Comparison of ENCODE assay signal across 8 cellular contexts in genomic region chr19:35869327-35870123, GRCh38. TPM values are rescaled to one million over a fixed set of nuclear protein-coding genes. Genes with fewer than 3 reads are reported as not detected.
A peak's percentile ranks its signal among the peaks of the same experiment; 100 is the strongest.
DNase-seq lines count a peak whose midpoint lies in the region; ATAC-seq, FAIRE-seq and TF ChIP-seq lines count a peak whose summit lies in the region.

No MANE protein-coding gene starts in this region.

- H3K27ac ChIP-seq in MM.1S (ENCODE audit: low read length): no peak overlapping the region
- H3K27ac ChIP-seq in tibial artery: no peak overlapping the region

- no peak for ATAC-seq in GM18867 (IDR thresholded peaks at IDR 0.05; ENCODE audit: unreplicated experiment)

- H3K9me3 ChIP-seq in MM.1S (replicated peaks; ENCODE audit: insufficient read depth, low read length) (no peaks in the 10 kb centered on the region), tibial artery (no peaks in the 10 kb centered on the region)

- H3F3A ChIP-seq in MM.1S (ENCODE audit: insufficient read depth, low read length): no peaks in the 10 kb centered on the region

- H3K9ac ChIP-seq in MM.1S (ENCODE audit: low read length): no peak overlapping the region

- H2AFZ ChIP-seq in MM.1S (ENCODE audit: low read length): no peak overlapping the region

- peak; percentile 68 for DNase-seq in GM12892 (ENCODE audit: insufficient read length)
- DNase-seq in MM.1S: no peak
- peak; percentile 90 to 93 for DNase-seq in SHP77 (lab: John Stamatoyannopoulos, UW)
- peak; percentile 65 for DNase-seq in activated effector memory CD4-positive, alpha-beta T cell treated with Interleukin-2 at 50 U/mL for 16 hours
- peak; percentile 22 for DNase-seq in fibroblast of the conjunctiva (ENCODE audit: low read depth)
- DNase-seq in occipital lobe (lab: John Stamatoyannopoulos, UW): peak; percentile 81
- peak in 1 of 2 donors; percentile 38 for DNase-seq in tibial artery

- TF ChIP-seq CTCF in MM.1S (IDR thresholded peaks at IDR 0.05; ENCODE audit: low read length): no peak
- no peak for TF ChIP-seq CTCF in tibial artery (IDR thresholded peaks at IDR 0.05)

- H3K4me2 ChIP-seq in MM.1S (ENCODE audit: low read depth, low read length): peak overlapping the region; percentile 66

- H3K36me3 ChIP-seq in MM.1S (replicated peaks; ENCODE audit: insufficient read depth, low read length): no peaks in the 10 kb centered on the region
- H3K36me3 ChIP-seq in tibial artery: no peaks in the 10 kb centered on the region

- intact Hi-C loops in tibial artery (cut with DNase I; ENCODE audit: low total_unique reads): no loop called here

- TF ChIP-seq POLR2A in GM12892 (IDR thresholded peaks at IDR 0.05; ENCODE audit: low read depth, low read length): no peak

- no peaks in the 10 kb centered on the region for H3K9me2 ChIP-seq in MM.1S (replicated peaks; ENCODE audit: insufficient read depth, low read length)

- H3K27me3 ChIP-seq in MM.1S (replicated peaks; ENCODE audit: insufficient read depth, low read length): peaks cover 83% of the 10 kb centered on the region
- peaks cover 0 to 7% of the 10 kb centered on the region in 2 donors for H3K27me3 ChIP-seq in tibial artery

- peak; percentile 75 for FAIRE-seq in GM12892 (lab: Jason Lieb, UNC)

- H4K20me1 ChIP-seq in MM.1S (ENCODE audit: insufficient read depth, low read length): no peaks in the 10 kb centered on the region

- no peaks in the 10 kb centered on the region for H3K79me2 ChIP-seq in MM.1S (ENCODE audit: low read length)

- H3K4me3 ChIP-seq in MM.1S (ENCODE audit: low read length) (no peak overlapping the region), tibial artery (peak overlapping the region; percentile 52 to 66)

- H3K4me1 ChIP-seq in MM.1S (ENCODE audit: low read length): peaks cover 4% of the 10 kb centered on the region; the same call in 1 of the 2 replicates
- peaks cover 9 to 26% (median 20%) of the 10 kb centered on the region in 4 donors for H3K4me1 ChIP-seq in tibial artery

RNA-seq across cellular contexts. Expression of gene APLP1, which starts 1.2 kb away (rescaled TPM):
- 0.53 TPM for polyA plus RNA-seq in GM12892 (2012; ENCODE audit: missing spikeins)
- 179 TPM for total RNA-seq in occipital lobe

RNA-seq across cellular contexts. Expression of gene KIRREL2, which starts 12.8 kb away (rescaled TPM):
- 0.19 TPM for polyA plus RNA-seq in GM12892 (2012; ENCODE audit: missing spikeins)
- 0.94 TPM for total RNA-seq in occipital lobe

RNA-seq across cellular contexts. Expression of gene NPHS1, which starts 17.2 kb away (rescaled TPM):
- polyA plus RNA-seq in GM12892 (2012; ENCODE audit: missing spikeins): not detected
- total RNA-seq in occipital lobe: 1.2 TPM

RNA-seq across cellular contexts. Expression of gene NFKBID, which starts 30.8 kb away (rescaled TPM):
- 17.1 TPM for polyA plus RNA-seq in GM12892 (2012; ENCODE audit: missing spikeins)
- total RNA-seq in occipital lobe: 3.0 TPM

RNA-seq across cellular contexts. Expression of gene HCST, which starts 32.8 kb away (rescaled TPM):
- 16.9 TPM for polyA plus RNA-seq in GM12892 (2012; ENCODE audit: missing spikeins)
- not detected for total RNA-seq in occipital lobe
